In genomic region chr1:164644774-164645634, GRCh38 we compare ENCODE assay signal across 11 cellular contexts.
DNase-seq lines count a peak whose midpoint lies in the region; ATAC-seq and TF ChIP-seq lines count a peak whose summit lies in the region.
"Had no signal": no experiment of that assay in that cellular context is flagged by ENCODE, and none has a peak within 500 bp of the region (broad histone marks: within the 10 kb centered on the region; RNA-seq: fewer than 3 reads in every experiment).

No MANE protein-coding gene starts in this region.

- no peak for TF ChIP-seq CTCF in adrenal gland (IDR thresholded peaks at IDR 0.05)
- no peak for TF ChIP-seq CTCF in vagina (IDR thresholded peaks at IDR 0.05)

- H3K27ac ChIP-seq in adrenal gland (peak overlapping the region; percentile 22 to 83 (median 60)), iPS-20b (ENCODE audit: low read length) (no peak overlapping the region), vagina (peak overlapping the region; percentile 61)

- peak; percentile 21 for ATAC-seq in Right ventricle myocardium superior (ENCODE audit: poor library complexity)
- ATAC-seq: GM12878 had no signal

- H3K4me1 ChIP-seq in adrenal gland (replicated peaks in 1 of 2): peaks cover 43 to 76% of the 10 kb centered on the region in 2 donors
- peaks cover 51% of the 10 kb centered on the region for H3K4me1 ChIP-seq in iPS-20b (ENCODE audit: insufficient read depth, low read length)
- peaks cover 100% of the 10 kb centered on the region for H3K4me1 ChIP-seq in vagina

- no peaks in the 10 kb centered on the region for H3K27me3 ChIP-seq in adrenal gland
- no peaks in the 10 kb centered on the region for H3K27me3 ChIP-seq in iPS-20b (ENCODE audit: insufficient read depth, low read length)
- H3K27me3 ChIP-seq in vagina: no peaks in the 10 kb centered on the region

- H3K9me3 ChIP-seq in adrenal gland (replicated peaks in 1 of 3) (no peaks in the 10 kb centered on the region), iPS-20b (ENCODE audit: insufficient read depth, low read depth, low read length) (no peaks in the 10 kb centered on the region), vagina (no peaks in the 10 kb centered on the region)

- no peaks in the 10 kb centered on the region for H3K36me3 ChIP-seq in adrenal gland (replicated peaks in 1 of 2)
- H3K36me3 ChIP-seq in iPS-20b (ENCODE audit: insufficient read depth, low read depth, low read length): peaks cover 32% of the 10 kb centered on the region
- H3K36me3 ChIP-seq in vagina: no peaks in the 10 kb centered on the region

- H3K9ac ChIP-seq in iPS-20b (ENCODE audit: low read depth, low read length): no peak overlapping the region; the same call in 1 of the 2 replicates

- DNase-seq in Right ventricle myocardium superior: no peak
- no peak for DNase-seq in cardiac septum (ENCODE audit: low spot score)
- peak in 3 of 7 donors; percentile 43 to 65 (median 54) for DNase-seq in adrenal gland
- DNase-seq in vagina (ENCODE audit: extremely low spot score in 2 of 2): no peak
- DNase-seq in activated T-cell treated with anti-CD3 and anti-CD28 coated beads, Interleukin-2, amount 50 U/mL, for 1 hour: no peak
- DNase-seq in DMS114 treated with DMSO at 0.1 percent for 48 hours (lab: John Stamatoyannopoulos, UW; ENCODE audit: unreplicated experiment): no peak
- no peak for DNase-seq in GF-D8 (lab: John Stamatoyannopoulos, UW)
- DNase-seq: activated naive CD8-positive, alpha-beta T cell treated with anti-CD3 and anti-CD28 coated beads, Interleukin-2, amount 10 ng/mL, durations not matched to agents 7 days and 5 days; NCI-H774 had no signal

- intact Hi-C loops in Right ventricle myocardium superior (cut with DNase I) (no loop called here), cardiac septum (cut with DNase I) (loop anchor here (5.0 kb wide), 2 partner anchors 42 to 57 kb away; no protein-coding TSS in a partner anchor), adrenal gland (cut with DNase I) (no loop called here), vagina (cut with DNase I) (no loop called here)

- TF ChIP-seq POLR2A in adrenal gland (IDR thresholded peaks at IDR 0.05) (peak in 1 of 2 donors; percentile 39), vagina (IDR thresholded peaks at IDR 0.05) (no peak)

- H3K4me3 ChIP-seq in adrenal gland: no peak overlapping the region
- H3K4me3 ChIP-seq in iPS-20b (ENCODE audit: low read length): 0 out of 2 replicates have a peak overlapping the region, but pooled peaks have one; percentile 7
- H3K4me3 ChIP-seq in vagina: no peak overlapping the region
- H3K4me3 ChIP-seq: GM12878 had no signal

- WGBS in adrenal gland, 4 donors: 26 to 35% (median 30%) methylated on average over 6 of the region's 6 CpGs
